19 cellular contexts compared by ENCODE assay signal in the genomic region with DNA sequence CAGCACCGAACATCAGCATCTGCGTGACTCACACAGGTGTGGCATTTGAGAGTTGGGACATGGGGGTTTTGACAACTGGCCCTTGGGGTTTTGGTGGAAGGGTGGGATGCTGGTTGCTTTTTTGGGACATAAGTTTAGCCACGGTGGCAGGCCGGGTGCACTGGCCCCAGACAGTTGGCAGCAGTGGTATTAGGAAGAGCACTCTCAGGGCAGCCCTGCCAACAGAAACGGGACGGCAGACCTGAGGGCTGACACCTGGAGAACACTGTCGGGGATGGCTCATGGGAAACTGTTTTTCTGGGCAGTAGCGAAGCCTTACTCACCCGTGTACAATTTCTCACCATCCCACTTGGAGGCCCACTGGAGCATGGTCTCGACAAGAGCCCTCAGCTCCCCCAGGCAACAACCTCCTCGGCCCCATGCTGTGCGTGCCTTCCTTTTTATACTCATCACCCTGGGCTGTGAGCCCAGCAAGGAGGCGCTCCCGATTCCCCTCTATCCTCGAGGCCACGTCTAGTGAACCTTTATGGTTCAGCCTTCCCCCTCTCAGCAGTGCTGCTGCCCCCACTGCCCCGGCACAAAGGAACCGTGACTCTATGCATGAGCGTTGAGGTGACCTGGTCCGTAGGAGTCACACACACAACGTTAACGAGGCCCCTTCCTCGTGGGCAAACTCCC. TPM values are rescaled to one million over a fixed set of nuclear protein-coding genes. Genes with fewer than 3 reads are reported as not detected.
DNase-seq lines count a peak whose midpoint lies in the region; ATAC-seq, FAIRE-seq and TF ChIP-seq lines count a peak whose summit lies in the region.
"Had no signal": no experiment of that assay in that cellular context is flagged by ENCODE, and none has a peak within 500 bp of the region (broad histone marks: within the 10 kb centered on the region; RNA-seq: fewer than 3 reads in every experiment).

No MANE protein-coding gene starts in this region.

- H4K20me1 ChIP-seq in HepG2 (ENCODE audit: insufficient read depth, low read length) = peaks cover 9% of the 10 kb centered on the region

- no peak overlapping the region for H3K4me3 Mint-ChIP-seq in central memory CD8-positive, alpha-beta T cell
- H3K4me3 Mint-ChIP-seq: mesothelial cell of epicardium had no signal

- WGBS in HepG2 (ENCODE audit: low lambda C conversion rate) = 94% methylated on average over 19 of the region's 23 CpGs

- no peaks in the 10 kb centered on the region for H3K27me3 Mint-ChIP-seq in central memory CD8-positive, alpha-beta T cell
- H3K27me3 Mint-ChIP-seq: CD8-positive, alpha-beta memory T cell had no signal

- TF ChIP-seq EP300 in HepG2 (IDR thresholded peaks at IDR 0.05; ENCODE audit: low read depth in 2 of 2, low read length in 2 of 2) (no peak), HepG2 (CRISPR knock-in tag; IDR thresholded peaks at IDR 0.05; ENCODE audit: borderline replicate concordance) (no peak)

- peak; percentile 16 for DNase-seq in activated effector memory CD4-positive, alpha-beta T cell treated with anti-CD3 and anti-CD28 coated beads, Interleukin-2, amount 50 U/mL, for 16 hours
- no peak for DNase-seq in activated effector memory CD4-positive, alpha-beta T cell treated with Interleukin-2 at 50 U/mL for 16 hours
- no peak for DNase-seq in central memory CD8-positive, alpha-beta T cell (ENCODE audit: low spot score in 2 of 2)
- DNase-seq in HepG2 (ENCODE audit: low spot score) (no peak), putamen (ENCODE audit: low spot score) (no peak), LoVo (ENCODE audit: low spot score) (no peak), Ammon's horn (ENCODE audit: low spot score) (no peak)
- DNase-seq: brain microvascular endothelial cell; NCI-H2171; stimulated activated naive CD4-positive, alpha-beta T cell treated with Interleukin-2 at 50 U/mL for 16 hours had no signal

- H3K36me3 ChIP-seq in HepG2 (replicated peaks in 1 of 2; ENCODE audit: control insufficient read depth in 1 of 2, insufficient read depth in 2 of 2, low read length in 2 of 2) (peaks cover 71 to 97% of the 10 kb centered on the region in 2 experiments), stomach smooth muscle (ENCODE audit: control insufficient read depth in 2 of 2, insufficient read depth in 2 of 2, low read length in 2 of 2) (peaks cover 87 to 91% of the 10 kb centered on the region in 2 donors)

- H3K27me3 ChIP-seq in HepG2 (ENCODE audit: control insufficient read depth in 1 of 2, insufficient read depth in 2 of 2, low read length in 2 of 2) = no peaks in the 10 kb centered on the region
- H3K27me3 ChIP-seq in stomach smooth muscle (ENCODE audit: control insufficient read depth in 1 of 2, insufficient read depth in 2 of 2, low read length in 2 of 2) = no peaks in the 10 kb centered on the region
- H3K27me3 ChIP-seq: brain microvascular endothelial cell, dorsolateral prefrontal cortex, vagina had no signal

- H3K79me2 ChIP-seq in HepG2 (ENCODE audit: insufficient read depth, low read length) = no peaks in the 10 kb centered on the region

- in situ Hi-C loops in HepG2 (cut with HindIII; ENCODE audit: extremely low pct_ligation_motif_present, low pct_unique_long_range_greater_than_20kb) = no loop called here

- TF ChIP-seq CTCF in HepG2 (CRISPR knock-in tag; IDR thresholded peaks at IDR 0.05) = no peak

- H3K9ac ChIP-seq in HepG2 (ENCODE audit: insufficient read depth, low read depth, low read length) (no peak overlapping the region), stomach smooth muscle (ENCODE audit: low read length in 2 of 2) (no peak overlapping the region)
- H3K9ac ChIP-seq: KMS-11 had no signal

- 0 out of 4 replicates have a peak, but pooled peaks of 1 of the 2 experiments have one; percentile 10 for TF ChIP-seq POLR2A in HepG2 (IDR thresholded peaks at IDR 0.05; ENCODE audit: insufficient read depth in 1 of 2, low read depth in 2 of 2, low read length in 2 of 2)

- H3K9me3 ChIP-seq in HepG2 (ENCODE audit: low read length) = no peaks in the 10 kb centered on the region
- no peaks in the 10 kb centered on the region for H3K9me3 ChIP-seq in stomach smooth muscle (ENCODE audit: control insufficient read depth in 2 of 2, low read length in 2 of 2)
- H3K9me3 ChIP-seq: vagina had no signal

- H3K27ac ChIP-seq in HepG2 (ENCODE audit: extremely low read length, insufficient read depth, low read length) (no peak overlapping the region), stomach smooth muscle (ENCODE audit: low read length) (peak overlapping the region; percentile 31)
- H3K27ac ChIP-seq: brain microvascular endothelial cell, dorsolateral prefrontal cortex, KMS-11, skin epidermis, vagina, VCaP had no signal

- no peak for FAIRE-seq in HepG2 (lab: Jason Lieb, UNC)
- FAIRE-seq: RCC 7860 had no signal

- H3K9me3 Mint-ChIP-seq in central memory CD8-positive, alpha-beta T cell = no peaks in the 10 kb centered on the region
- H3K9me3 Mint-ChIP-seq: CD8-positive, alpha-beta memory T cell; mesothelial cell of epicardium had no signal

- no peak overlapping the region for H2AFZ ChIP-seq in HepG2 (ENCODE audit: low read length)

- peaks cover 17% of the 10 kb centered on the region for H3K4me1 Mint-ChIP-seq in central memory CD8-positive, alpha-beta T cell
- H3K4me1 Mint-ChIP-seq: mesothelial cell of epicardium had no signal

- intact Hi-C loops in HepG2 (cut with micrococcal nuclease; ENCODE audit: unreplicated experiment) = no loop called here

- H3K4me3 ChIP-seq in HepG2 (replicated peaks in 1 of 3; ENCODE audit: insufficient read depth in 1 of 3, low read depth in 2 of 3, low read length in 3 of 3) (no peak overlapping the region), stomach smooth muscle (ENCODE audit: low read length in 2 of 2) (no peak overlapping the region)
- H3K4me3 ChIP-seq: dorsolateral prefrontal cortex, skin epidermis, vagina had no signal

- POLR2A ChIA-PET in HepG2 (lab: Yijun Ruan, JAX) = no interaction called here

- BruUV-seq in HepG2 (replicated peaks; lab: Mats Ljungman, UMichigan) = no TSS peak

- CTCF ChIA-PET in HepG2 (lab: Yijun Ruan, JAX; ENCODE audit: low intra/inter-chr PET ratio, low total read pairs) = no interaction called here

- peaks cover 82% of the 10 kb centered on the region for H3K36me3 Mint-ChIP-seq in central memory CD8-positive, alpha-beta T cell (ENCODE audit: insufficient read depth)

- no peak for TF ChIP-seq RAD21 in HepG2 (CRISPR knock-in tag; IDR thresholded peaks at IDR 0.05)

- H3K4me1 ChIP-seq in HepG2 (ENCODE audit: insufficient read depth, low read length) = peaks cover 9% of the 10 kb centered on the region; the same call in 1 of the 2 replicates
- H3K4me1 ChIP-seq in stomach smooth muscle (ENCODE audit: control insufficient read depth, insufficient read depth, low read length) = peaks cover 20% of the 10 kb centered on the region

- H3K4me2 ChIP-seq in HepG2 (ENCODE audit: low read depth, low read length) = no peak overlapping the region
- H3K4me2 ChIP-seq: KMS-11 had no signal

- no peak for ATAC-seq in central memory CD8-positive, alpha-beta T cell (replicated peaks; ENCODE audit: extremely low read depth, poor library complexity, severe bottlenecking)
- no peak for ATAC-seq in HepG2

- H3K27ac Mint-ChIP-seq in central memory CD8-positive, alpha-beta T cell (ENCODE audit: low read depth) = peak overlapping the region; percentile 46

TF ChIP-seq in HepG2, 621 proteins besides CTCF, POLR2A, EP300 and RAD21:
- TF ChIP-seq AGO2 (optimal IDR thresholded peaks at IDR 0.05; ENCODE audit: low read depth, low read length) (peak; percentile 41), ZNF367 (CRISPR knock-in tag; IDR thresholded peaks at IDR 0.05; ENCODE audit: borderline replicate concordance) (no peak)

RNA-seq across cellular contexts. Expression of gene WDR1, which starts 30.6 kb away (rescaled TPM):
- 106 and 120 TPM in 2 replicates for total RNA-seq in HepG2 (2016; rRNA removed; fragmentation: Illumina TruSeq; extraction: Trizol)
- 50.7 and 51.7 TPM in 2 replicates for total RNA-seq in HepG2 (2016; cell fraction: cytosol; rRNA removed; fragmentation: Illumina TruSeq; extraction: Trizol; ENCODE audit: low read depth)
- total RNA-seq in HepG2 (2016; cell fraction: insoluble cytoplasmic fraction; rRNA removed; fragmentation: Illumina TruSeq; extraction: Trizol) = 98.1 and 109 TPM in 2 replicates
- total RNA-seq in HepG2 (2016; cell fraction: membrane; rRNA removed; fragmentation: Illumina TruSeq; extraction: Trizol) = 54.9 and 56.0 TPM in 2 replicates
- 57.3 and 65.4 TPM in 2 replicates for total RNA-seq in HepG2 (2016; cell fraction: nucleus; rRNA removed; fragmentation: Illumina TruSeq; extraction: Trizol)
- 198 and 199 TPM in 2 replicates for polyA plus RNA-seq in HepG2 (2011; rRNA removed)
- 187 and 226 TPM in 2 replicates for polyA plus RNA-seq in HepG2 (2011; cell fraction: cytosol; rRNA removed)
- 166 and 177 TPM in 2 replicates for polyA plus RNA-seq in HepG2 (2011; cell fraction: nucleus; rRNA removed)
- 117 and 122 TPM in 2 replicates for polyA plus RNA-seq in HepG2 (2012)
- 33.9 and 35.4 TPM in 2 replicates for polyA plus RNA-seq in HepG2 (2016; cell fraction: cytosol; fragmentation: Illumina TruSeq; extraction: Trizol; ENCODE audit: low read depth)
- 136 and 179 TPM in 2 replicates for polyA plus RNA-seq in HepG2 (2016; cell fraction: insoluble cytoplasmic fraction; fragmentation: Illumina TruSeq; extraction: Trizol; ENCODE audit: low read depth)
- polyA plus RNA-seq in HepG2 (2016; cell fraction: membrane; fragmentation: Illumina TruSeq; extraction: Trizol; ENCODE audit: low read depth) = 47.7 and 51.7 TPM in 2 replicates
- polyA plus RNA-seq in HepG2 (2016; cell fraction: nucleus; fragmentation: Illumina TruSeq; extraction: Trizol; ENCODE audit: insufficient read depth, low read depth) = 118 and 124 TPM in 2 replicates
- polyA minus RNA-seq in HepG2 (2011; rRNA and poly(A)+ RNA removed; ENCODE audit: low replicate concordance) = 149 and 296 TPM in 2 replicates
- 111 and 136 TPM in 2 replicates for polyA minus RNA-seq in HepG2 (2011; cell fraction: cytosol; rRNA and poly(A)+ RNA removed)
- 82.2 and 96.2 TPM in 2 replicates for polyA minus RNA-seq in HepG2 (2011; cell fraction: nucleus; rRNA and poly(A)+ RNA removed)
